ENCODE assay signal across 2 cellular contexts in genomic region chr21:46434322-46434958, GRCh38.
TF ChIP-seq lines count a peak whose summit lies in the region.

No MANE protein-coding gene starts in this region.

TF ChIP-seq in GM23338, 12 proteins besides CTCF, POLR2A, EP300 and RAD21:
- no peak for TF ChIP-seq STAT1 (IDR thresholded peaks at IDR 0.05; ENCODE audit: unreplicated experiment)
- TF ChIP-seq CREB1 (CRISPR knock-in tag; IDR thresholded peaks at IDR 0.05; ENCODE audit: low read depth), result no peak
- TF ChIP-seq JUNB (IDR thresholded peaks at IDR 0.05; ENCODE audit: unreplicated experiment), result no peak
- no peak for TF ChIP-seq ETS1 (IDR thresholded peaks at IDR 0.05)
- TF ChIP-seq NANOG (IDR thresholded peaks at IDR 0.05; ENCODE audit: borderline replicate concordance), result no peak
- no peak for TF ChIP-seq POLR2AphosphoS5 (IDR thresholded peaks at IDR 0.05; ENCODE audit: low read depth)
- no peak for TF ChIP-seq EZH2 (IDR thresholded peaks at IDR 0.05; ENCODE audit: low read depth, unreplicated experiment)
- no peak for TF ChIP-seq ZNF331 (CRISPR knock-in tag; IDR thresholded peaks at IDR 0.05; ENCODE audit: low read depth)
- TF ChIP-seq ZNF114 (CRISPR knock-in tag; IDR thresholded peaks at IDR 0.05), result no peak
- TF ChIP-seq, protein P1, sequence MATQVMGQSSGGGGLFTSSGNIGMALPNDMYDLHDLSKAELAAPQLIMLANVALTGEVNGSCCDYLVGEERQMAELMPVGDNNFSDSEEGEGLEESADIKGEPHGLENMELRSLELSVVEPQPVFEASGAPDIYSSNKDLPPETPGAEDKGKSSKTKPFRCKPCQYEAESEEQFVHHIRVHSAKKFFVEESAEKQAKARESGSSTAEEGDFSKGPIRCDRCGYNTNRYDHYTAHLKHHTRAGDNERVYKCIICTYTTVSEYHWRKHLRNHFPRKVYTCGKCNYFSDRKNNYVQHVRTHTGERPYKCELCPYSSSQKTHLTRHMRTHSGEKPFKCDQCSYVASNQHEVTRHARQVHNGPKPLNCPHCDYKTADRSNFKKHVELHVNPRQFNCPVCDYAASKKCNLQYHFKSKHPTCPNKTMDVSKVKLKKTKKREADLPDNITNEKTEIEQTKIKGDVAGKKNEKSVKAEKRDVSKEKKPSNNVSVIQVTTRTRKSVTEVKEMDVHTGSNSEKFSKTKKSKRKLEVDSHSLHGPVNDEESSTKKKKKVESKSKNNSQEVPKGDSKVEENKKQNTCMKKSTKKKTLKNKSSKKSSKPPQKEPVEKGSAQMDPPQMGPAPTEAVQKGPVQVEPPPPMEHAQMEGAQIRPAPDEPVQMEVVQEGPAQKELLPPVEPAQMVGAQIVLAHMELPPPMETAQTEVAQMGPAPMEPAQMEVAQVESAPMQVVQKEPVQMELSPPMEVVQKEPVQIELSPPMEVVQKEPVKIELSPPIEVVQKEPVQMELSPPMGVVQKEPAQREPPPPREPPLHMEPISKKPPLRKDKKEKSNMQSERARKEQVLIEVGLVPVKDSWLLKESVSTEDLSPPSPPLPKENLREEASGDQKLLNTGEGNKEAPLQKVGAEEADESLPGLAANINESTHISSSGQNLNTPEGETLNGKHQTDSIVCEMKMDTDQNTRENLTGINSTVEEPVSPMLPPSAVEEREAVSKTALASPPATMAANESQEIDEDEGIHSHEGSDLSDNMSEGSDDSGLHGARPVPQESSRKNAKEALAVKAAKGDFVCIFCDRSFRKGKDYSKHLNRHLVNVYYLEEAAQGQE (IDR thresholded peaks at IDR 0.05; ENCODE audit: unreplicated experiment), result no peak
- no peak for TF ChIP-seq EZH2phosphoT487 (IDR thresholded peaks at IDR 0.05; ENCODE audit: unreplicated experiment)
- TF ChIP-seq ZNF462 (CRISPR knock-in tag; IDR thresholded peaks at IDR 0.05), result no peak

TF ChIP-seq in H1, 55 proteins besides CTCF, POLR2A, EP300 and RAD21:
- TF ChIP-seq NRF1 (IDR thresholded peaks at IDR 0.05; ENCODE audit: low read depth, low read length) (no peak), GTF2F1 (IDR thresholded peaks at IDR 0.05; ENCODE audit: borderline replicate concordance, low read depth, low read length) (no peak)
